Comparison of ENCODE assay signal across 11 cellular contexts in genomic region chr11:13680501-13681264, GRCh38. TPM values are rescaled to one million over a fixed set of nuclear protein-coding genes. Genes with fewer than 3 reads are reported as not detected.
A peak's percentile ranks its signal among the peaks of the same experiment; 100 is the strongest.
DNase-seq lines count a peak whose midpoint lies in the region; ATAC-seq, FAIRE-seq and TF ChIP-seq lines count a peak whose summit lies in the region.
"Had no signal": no experiment of that assay in that cellular context is flagged by ENCODE, and none has a peak within 500 bp of the region (broad histone marks: within the 10 kb centered on the region; RNA-seq: fewer than 3 reads in every experiment).

No MANE protein-coding gene starts in this region.

- H3K4me3 ChIP-seq in heart left ventricle (no peak overlapping the region), astrocyte (ENCODE audit: insufficient read depth, low read depth, low read length) (no peak overlapping the region), thyroid gland (replicated peaks in 1 of 3) (no peak overlapping the region)

- TF ChIP-seq POLR2A in heart left ventricle (IDR thresholded peaks at IDR 0.05) (no peak), thyroid gland (IDR thresholded peaks at IDR 0.05) (no peak)

- intact Hi-C loops in heart left ventricle (cut with DNase I) (no loop called here), cardiac septum (cut with DNase I) (no loop called here), thyroid gland (cut with DNase I) (no loop called here)

- no peak overlapping the region for H2AFZ ChIP-seq in astrocyte (ENCODE audit: low read depth, low read length)

- no peak for TF ChIP-seq CTCF in heart left ventricle (IDR thresholded peaks at IDR 0.05)
- TF ChIP-seq CTCF in astrocyte (IDR thresholded peaks at IDR 0.05; ENCODE audit: insufficient read depth, low read depth, low read length), result no peak
- no peak for TF ChIP-seq CTCF in thyroid gland (IDR thresholded peaks at IDR 0.05)

- no peak overlapping the region for H3K27ac Mint-ChIP-seq in astrocyte (ENCODE audit: unreplicated experiment)
- H3K27ac Mint-ChIP-seq: nephron; stimulated activated naive CD8-positive, alpha-beta T cell treated with anti-CD3 and anti-CD28 coated beads, Interleukin-15, Interleukin-2, amounts not matched to agents 100 ng/mL and 50 ng/mL, for 24 hours had no signal

- H3K36me3 ChIP-seq in heart left ventricle (no peaks in the 10 kb centered on the region), astrocyte (ENCODE audit: insufficient read depth, low read length) (no peaks in the 10 kb centered on the region), thyroid gland (no peaks in the 10 kb centered on the region)

- H3K27me3 Mint-ChIP-seq in astrocyte (ENCODE audit: low read depth, unreplicated experiment), result no peaks in the 10 kb centered on the region
- H3K27me3 Mint-ChIP-seq: stimulated activated naive CD8-positive, alpha-beta T cell treated with anti-CD3 and anti-CD28 coated beads, Interleukin-15, Interleukin-2, amounts not matched to agents 100 ng/mL and 50 ng/mL, for 24 hours had no signal

- H3K4me3 Mint-ChIP-seq in astrocyte (ENCODE audit: unreplicated experiment), result no peak overlapping the region
- H3K4me3 Mint-ChIP-seq: nephron; stimulated activated naive CD8-positive, alpha-beta T cell treated with anti-CD3 and anti-CD28 coated beads, Interleukin-15, Interleukin-2, amounts not matched to agents 100 ng/mL and 50 ng/mL, for 24 hours had no signal

- DNase-seq in heart left ventricle, result peak in 3 of 5 donors; percentile 17 to 30 (median 25)
- no peak for DNase-seq in cardiac septum (ENCODE audit: low spot score)
- DNase-seq in astrocyte (ENCODE audit: low read depth), result no peak
- no peak for DNase-seq in activated CD4-positive, alpha-beta T cell treated with anti-CD3 and anti-CD28 coated beads for 48 hours
- no peak for DNase-seq in thyroid gland
- DNase-seq in activated naive CD4-positive, alpha-beta T cell (lab: John Stamatoyannopoulos, UW), result no peak
- DNase-seq: T1000 had no signal

- no peaks in the 10 kb centered on the region for H3K36me3 Mint-ChIP-seq in astrocyte (ENCODE audit: low read depth, unreplicated experiment)

- no peaks in the 10 kb centered on the region for H3K27me3 ChIP-seq in heart left ventricle
- H3K27me3 ChIP-seq in astrocyte (ENCODE audit: insufficient read depth, low read length), result no peaks in the 10 kb centered on the region
- H3K27me3 ChIP-seq in thyroid gland, result no peaks in the 10 kb centered on the region

- 71 to 80% (median 77%) methylated on average over 4 of the region's 4 CpGs for WGBS in heart left ventricle, 4 donors
- 95 to 96% methylated on average over 4 of the region's 4 CpGs for WGBS in thyroid gland, 2 donors

- no peak overlapping the region for H3K9ac ChIP-seq in astrocyte (ENCODE audit: low read length)

- H3K9me3 ChIP-seq in heart left ventricle, result no peaks in the 10 kb centered on the region
- no peaks in the 10 kb centered on the region for H3K9me3 ChIP-seq in astrocyte (ENCODE audit: insufficient read depth, low read depth, low read length)
- H3K9me3 ChIP-seq in thyroid gland, result no peaks in the 10 kb centered on the region

- H3K4me1 ChIP-seq in heart left ventricle, result peaks cover 0 to 90% (median 32%) of the 10 kb centered on the region in 12 donors
- H3K4me1 ChIP-seq in astrocyte (ENCODE audit: insufficient read depth, low read length), result no peaks in the 10 kb centered on the region
- peaks cover under 1 to 5% of the 10 kb centered on the region in 2 donors for H3K4me1 ChIP-seq in thyroid gland

- no peak overlapping the region for H3K4me2 ChIP-seq in astrocyte (ENCODE audit: low read length)

- H3K4me1 Mint-ChIP-seq in astrocyte (ENCODE audit: low read depth, unreplicated experiment), result peaks cover 20% of the 10 kb centered on the region

- peaks cover 95% of the 10 kb centered on the region for H4K20me1 ChIP-seq in astrocyte (ENCODE audit: insufficient read depth, low read length)

- H3K27ac ChIP-seq in heart left ventricle, result peak overlapping the region in 1 of 12 donors; percentile 22
- H3K27ac ChIP-seq in astrocyte (ENCODE audit: low read depth, low read length), result no peak overlapping the region
- H3K27ac ChIP-seq in temporal lobe (ENCODE audit: low read depth, low read length), result peak overlapping the region; percentile 58
- no peak overlapping the region for H3K27ac ChIP-seq in thyroid gland

- FAIRE-seq in astrocyte (lab: Jason Lieb, UNC), result peak; percentile 50

- H3K79me2 ChIP-seq in astrocyte (ENCODE audit: insufficient read depth, low read length), result peaks cover 100% of the 10 kb centered on the region

- ATAC-seq in heart left ventricle (peak in 3 of 4 donors; percentile 66 to 73 (median 68)), HG03103 (IDR thresholded peaks at IDR 0.05; ENCODE audit: low read depth, unreplicated experiment) (peak; percentile 80)

- no peaks in the 10 kb centered on the region for H3K9me3 Mint-ChIP-seq in astrocyte (ENCODE audit: unreplicated experiment)
- H3K9me3 Mint-ChIP-seq: nephron; stimulated activated naive CD8-positive, alpha-beta T cell treated with anti-CD3 and anti-CD28 coated beads, Interleukin-15, Interleukin-2, amounts not matched to agents 100 ng/mL and 50 ng/mL, for 24 hours had no signal

RNA-seq across cellular contexts. Expression of gene FAR1, which starts 12.2 kb away (rescaled TPM):
- total RNA-seq in heart left ventricle (10 to 100 TPM; 15.5 to 50.2 (median 35.4) TPM), cardiac septum (40.9 TPM), astrocyte (83.5 and 100 TPM in 2 replicates), temporal lobe (59.3 TPM), thyroid gland (10 to 100 TPM; 43.8 to 76.0 (median 48.9) TPM)
- 10 to 100 TPM; 10.9 to 27.1 TPM for polyA plus RNA-seq in heart left ventricle

Comparison
In these comparisons a context has a peak if more than half of its experiments do, and no peak if none do; other contexts are left out.
1. DNase-seq: peak in heart left ventricle (3 of 5); none in cardiac septum (single experiment), astrocyte (single experiment), activated CD4-positive, alpha-beta T cell treated with anti-CD3 and anti-CD28 coated beads for 48 hours (single experiment), thyroid gland (0 of 2) and activated naive CD4-positive, alpha-beta T cell (0 of 4).